ENCODE assay signal across 9 cellular contexts in genomic region chr6:47241742-47242482, GRCh38.
DNase-seq lines count a peak whose midpoint lies in the region; ATAC-seq and TF ChIP-seq lines count a peak whose summit lies in the region.
"Had no signal": no experiment of that assay in that cellular context is flagged by ENCODE, and none has a peak within 500 bp of the region (broad histone marks: within the 10 kb centered on the region; RNA-seq: fewer than 3 reads in every experiment).

No MANE protein-coding gene starts in this region.

- intact Hi-C loops in esophagus muscularis mucosa (cut with DNase I) (no loop called here), sciatic nerve (cut with DNase I) (no loop called here)

- peak in 1 of 3 experiments; percentile 13 for TF ChIP-seq CTCF in esophagus muscularis mucosa (IDR thresholded peaks at IDR 0.05)

- peaks cover 19 to 37% (median 33%) of the 10 kb centered on the region in 4 donors for H3K4me1 ChIP-seq in esophagus muscularis mucosa

- WGBS in esophagus muscularis mucosa = 84% methylated on average over 4 of the region's 4 CpGs

- TF ChIP-seq EP300 in esophagus muscularis mucosa (IDR thresholded peaks at IDR 0.05) = no peak

- H3K27ac ChIP-seq in esophagus muscularis mucosa (replicated peaks in 1 of 4) = peak overlapping the region; percentile 4 to 53 (median 37)

- no peak for TF ChIP-seq POLR2A in esophagus muscularis mucosa (IDR thresholded peaks at IDR 0.05; ENCODE audit: low read depth)

- no peaks in the 10 kb centered on the region for H3K36me3 ChIP-seq in esophagus muscularis mucosa

- H3K27me3 ChIP-seq in esophagus muscularis mucosa = no peaks in the 10 kb centered on the region

- DNase-seq in NCI-H524 treated with DMSO at 0.1 percent for 48 hours (lab: John Stamatoyannopoulos, UW) = peak; percentile 27
- DNase-seq in esophagus muscularis mucosa (ENCODE audit: extremely low spot score) = no peak
- no peak for DNase-seq in sciatic nerve (ENCODE audit: low spot score)
- no peak for DNase-seq in NK-92 treated with Interleukin-12 subunit alpha and Interleukin-12 subunit beta, amount 100 ng/mL, for 24 hours (lab: John Stamatoyannopoulos, UW)
- no peak for DNase-seq in hypothalamus (lab: John Stamatoyannopoulos, UW)
- DNase-seq: stimulated activated naive CD4-positive, alpha-beta T cell treated with Interleukin-2 at 50 U/mL for 16 hours had no signal

- peak overlapping the region in 1 of 4 donors; percentile 8 for H3K4me3 ChIP-seq in esophagus muscularis mucosa

- ATAC-seq in GM19023 (IDR thresholded peaks at IDR 0.05; ENCODE audit: unreplicated experiment) (peak; percentile 2), sciatic nerve (peak; percentile 50), HG02588 (IDR thresholded peaks at IDR 0.05; ENCODE audit: unreplicated experiment) (no peak), GM21360 (IDR thresholded peaks at IDR 0.05; ENCODE audit: unreplicated experiment) (no peak)

- no peaks in the 10 kb centered on the region for H3K9me3 ChIP-seq in esophagus muscularis mucosa

Comparison
In these comparisons a context has a peak if more than half of its experiments do, and no peak if none do; other contexts are left out.
1. ATAC-seq: peak in GM19023 (single experiment) and sciatic nerve (single experiment); none in HG02588 (single experiment) and GM21360 (single experiment).